ENCODE assay signal across 17 cellular contexts in genomic region chr18:70623106-70623505, GRCh38.
DNase-seq lines count a peak whose midpoint lies in the region; ATAC-seq and TF ChIP-seq lines count a peak whose summit lies in the region.
"Had no signal": no experiment of that assay in that cellular context is flagged by ENCODE, and none has a peak within 500 bp of the region (broad histone marks: within the 10 kb centered on the region; RNA-seq: fewer than 3 reads in every experiment).

No MANE protein-coding gene starts in this region.

- DNase-seq in DMS53 (lab: John Stamatoyannopoulos, UW): peak; percentile 35
- no peak for DNase-seq in DMS53 treated with DMSO at 0.1 percent for 48 hours (lab: John Stamatoyannopoulos, UW; ENCODE audit: unreplicated experiment)
- no peak for DNase-seq in activated naive CD8-positive, alpha-beta T cell treated with anti-CD3 and anti-CD28 coated beads, Interleukin-2, amount 50 U/mL, for 24 hours
- no peak for DNase-seq in stimulated activated effector memory CD8-positive, alpha-beta T cell treated with anti-CD3 and anti-CD28 coated beads, Interleukin-12 subunit alpha, Interleukin-12 subunit beta, amount 100 ng/mL, for 72 hours (ENCODE audit: low spot score in 2 of 2)
- DNase-seq in right lobe of liver: no peak
- DNase-seq in NCI-H2171 (lab: John Stamatoyannopoulos, UW): no peak
- DNase-seq in GM10248 (ENCODE audit: extremely low spot score): no peak
- DNase-seq: BE2C, DMS 273 treated with DMSO at 0.1 percent for 48 hours, H7, IMR-90, NCI-H1105 treated with DMSO at 0.1 percent for 48 hours, NCI-H187, NCI-H446, RPMI8226 had no signal

- POLR2A ChIA-PET in GM10248 (lab: Yijun Ruan, JAX): no interaction called here

- peaks cover 90% of the 10 kb centered on the region for H3K4me1 ChIP-seq in Loucy (ENCODE audit: insufficient read depth, low read length, poor library complexity, severe bottlenecking)
- no peaks in the 10 kb centered on the region for H3K4me1 ChIP-seq in right lobe of liver
- H3K4me1 ChIP-seq: BE2C had no signal

- no peak for TF ChIP-seq POLR2A in right lobe of liver (IDR thresholded peaks at IDR 0.05)

- no CpG with 5 or more reads among the region's 6 CpGs for WGBS in right lobe of liver (ENCODE audit: insufficient coverage, low coverage, low lambda C conversion rate, missing lambda C conversion rate)

- no peaks in the 10 kb centered on the region for H3K27me3 Mint-ChIP-seq in activated naive CD8-positive, alpha-beta T cell treated with anti-CD3 and anti-CD28 coated beads, Interleukin-2, amount 50 U/mL, for 24 hours

- peak overlapping the region; percentile 71 for H3K4me3 ChIP-seq in Loucy (ENCODE audit: low read length, poor library complexity, severe bottlenecking)
- no peak overlapping the region for H3K4me3 ChIP-seq in right lobe of liver

- H3K36me3 Mint-ChIP-seq in activated naive CD8-positive, alpha-beta T cell treated with anti-CD3 and anti-CD28 coated beads, Interleukin-2, amount 50 U/mL, for 24 hours (ENCODE audit: low read depth): no peaks in the 10 kb centered on the region
- no peaks in the 10 kb centered on the region for H3K36me3 Mint-ChIP-seq in stimulated activated effector memory CD8-positive, alpha-beta T cell treated with anti-CD3 and anti-CD28 coated beads, Interleukin-12 subunit alpha, Interleukin-12 subunit beta, amount 100 ng/mL, for 72 hours

- H3F3A ChIP-seq in Loucy (ENCODE audit: low read depth): peaks cover 20% of the 10 kb centered on the region

- H3K9me3 Mint-ChIP-seq in activated naive CD8-positive, alpha-beta T cell treated with anti-CD3 and anti-CD28 coated beads, Interleukin-2, amount 50 U/mL, for 24 hours: no peaks in the 10 kb centered on the region
- H3K9me3 Mint-ChIP-seq in stimulated activated effector memory CD8-positive, alpha-beta T cell treated with anti-CD3 and anti-CD28 coated beads, Interleukin-12 subunit alpha, Interleukin-12 subunit beta, amount 100 ng/mL, for 72 hours: peaks cover 13% of the 10 kb centered on the region

- no peaks in the 10 kb centered on the region for H4K20me1 ChIP-seq in Loucy (ENCODE audit: insufficient read depth, low read length, poor library complexity, severe bottlenecking)

- H3K27ac ChIP-seq in right lobe of liver: no peak overlapping the region
- H3K27ac ChIP-seq: 22Rv1 had no signal

- H3K9me2 ChIP-seq in Loucy (replicated peaks; ENCODE audit: low read depth, low read length): no peaks in the 10 kb centered on the region

- H3K9me3 ChIP-seq in Loucy (ENCODE audit: insufficient read depth, low read depth, low read length): no peaks in the 10 kb centered on the region
- H3K9me3 ChIP-seq in right lobe of liver: no peaks in the 10 kb centered on the region
- H3K9me3 ChIP-seq: BE2C had no signal

- H3K79me2 ChIP-seq in Loucy (ENCODE audit: insufficient read depth, low read length): no peaks in the 10 kb centered on the region

- intact Hi-C loops in right lobe of liver (cut with DNase I): no loop called here

- CTCF ChIA-PET in GM10248 (lab: Yijun Ruan, JAX): interaction anchor here (0.9 to 1.5 kb wide), 2 partner anchors 9 to 32 kb away, joined by 3 read pairs; no protein-coding TSS in a partner anchor

- H2AFZ ChIP-seq in Loucy (ENCODE audit: low read length): peak overlapping the region; percentile 13; the same call in 1 of the 2 replicates

- H3K9ac ChIP-seq in Loucy (ENCODE audit: low read depth, low read length, poor library complexity, severe bottlenecking): peak overlapping the region; percentile 73

- no peak for ATAC-seq in activated naive CD8-positive, alpha-beta T cell treated with anti-CD3 and anti-CD28 coated beads, Interleukin-2, amount 50 U/mL, for 24 hours
- ATAC-seq in stimulated activated effector memory CD8-positive, alpha-beta T cell treated with anti-CD3 and anti-CD28 coated beads, Interleukin-12 subunit alpha, Interleukin-12 subunit beta, amount 100 ng/mL, for 72 hours: peak; percentile 27
- ATAC-seq in right lobe of liver: no peak

- H3K27me3 ChIP-seq in Loucy (ENCODE audit: insufficient read depth, low read length, poor library complexity, severe bottlenecking) (no peaks in the 10 kb centered on the region), right lobe of liver (no peaks in the 10 kb centered on the region)
- H3K27me3 ChIP-seq: BE2C had no signal

- peaks cover 69% of the 10 kb centered on the region for H3K4me1 Mint-ChIP-seq in activated naive CD8-positive, alpha-beta T cell treated with anti-CD3 and anti-CD28 coated beads, Interleukin-2, amount 50 U/mL, for 24 hours
- H3K4me1 Mint-ChIP-seq in stimulated activated effector memory CD8-positive, alpha-beta T cell treated with anti-CD3 and anti-CD28 coated beads, Interleukin-12 subunit alpha, Interleukin-12 subunit beta, amount 100 ng/mL, for 72 hours: peaks cover 13% of the 10 kb centered on the region

- H3K27ac Mint-ChIP-seq in activated naive CD8-positive, alpha-beta T cell treated with anti-CD3 and anti-CD28 coated beads, Interleukin-2, amount 50 U/mL, for 24 hours: peak overlapping the region; percentile 9
- no peak overlapping the region for H3K27ac Mint-ChIP-seq in stimulated activated effector memory CD8-positive, alpha-beta T cell treated with anti-CD3 and anti-CD28 coated beads, Interleukin-12 subunit alpha, Interleukin-12 subunit beta, amount 100 ng/mL, for 72 hours

- H3K36me3 ChIP-seq in Loucy (ENCODE audit: insufficient read depth, low read length) (no peaks in the 10 kb centered on the region), right lobe of liver (no peaks in the 10 kb centered on the region)
- H3K36me3 ChIP-seq: BE2C had no signal

- no peak overlapping the region for H3K4me3 Mint-ChIP-seq in activated naive CD8-positive, alpha-beta T cell treated with anti-CD3 and anti-CD28 coated beads, Interleukin-2, amount 50 U/mL, for 24 hours
- no peak overlapping the region for H3K4me3 Mint-ChIP-seq in stimulated activated effector memory CD8-positive, alpha-beta T cell treated with anti-CD3 and anti-CD28 coated beads, Interleukin-12 subunit alpha, Interleukin-12 subunit beta, amount 100 ng/mL, for 72 hours

- peak overlapping the region; percentile 77 for H3K4me2 ChIP-seq in Loucy (ENCODE audit: low read depth, low read length, poor library complexity, severe bottlenecking)

- TF ChIP-seq CTCF in Loucy (conservative IDR thresholded peaks at IDR 0.05; ENCODE audit: low read length): no peak
- TF ChIP-seq CTCF in right lobe of liver (IDR thresholded peaks at IDR 0.05): no peak
- no peak for TF ChIP-seq CTCF in GM10248 (IDR thresholded peaks at IDR 0.05; ENCODE audit: control extremely low read depth, extremely low read depth, low read depth, missing control alignments)
